ENCODE assay signal across 8 cellular contexts in genomic region chr12:31325877-31326631, GRCh38. TPM values are rescaled to one million over a fixed set of nuclear protein-coding genes. Genes with fewer than 3 reads are reported as not detected.
DNase-seq lines count a peak whose midpoint lies in the region; TF ChIP-seq lines count a peak whose summit lies in the region.

A gene with protein sequence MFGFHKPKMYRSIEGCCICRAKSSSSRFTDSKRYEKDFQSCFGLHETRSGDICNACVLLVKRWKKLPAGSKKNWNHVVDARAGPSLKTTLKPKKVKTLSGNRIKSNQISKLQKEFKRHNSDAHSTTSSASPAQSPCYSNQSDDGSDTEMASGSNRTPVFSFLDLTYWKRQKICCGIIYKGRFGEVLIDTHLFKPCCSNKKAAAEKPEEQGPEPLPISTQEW (minus strand): TSS chr12:31326150. CDS start chr12:31298204, 27,946 bp downstream.

- DNase-seq in HAP-1 (ENCODE audit: low spot score in 2 of 2): peak; percentile 98 to 100
- peak; percentile 100 for DNase-seq in MM.1S
- peak; percentile 93 for DNase-seq in SIG-M5 (lab: John Stamatoyannopoulos, UW)
- peak; percentile 99 for DNase-seq in activated gamma-delta T cell (lab: John Stamatoyannopoulos, UW)
- DNase-seq in fibroblast of villous mesenchyme (ENCODE audit: low read depth): peak; percentile 99
- DNase-seq in stomach: peak; percentile 100

- H3K4me2 ChIP-seq in MM.1S (ENCODE audit: low read depth, low read length) (peak within 1 kb of the TSS; percentile 66), neural cell (ENCODE audit: low read length) (peak within 1 kb of the TSS; percentile 85)

- intact Hi-C loops in stomach (cut with DNase I; ENCODE audit: low total_unique reads): no loop called here

- no peak for TF ChIP-seq CTCF in MM.1S (IDR thresholded peaks at IDR 0.05; ENCODE audit: low read length)
- no peak for TF ChIP-seq CTCF in fibroblast of villous mesenchyme (IDR thresholded peaks at IDR 0.05; ENCODE audit: insufficient read depth, low read depth, low read length)
- TF ChIP-seq CTCF in neural cell (IDR thresholded peaks at IDR 0.05; ENCODE audit: poor library complexity, severe bottlenecking): no peak
- TF ChIP-seq CTCF in stomach (IDR thresholded peaks at IDR 0.05): no peak

- TF ChIP-seq RAD21 in neural cell (conservative IDR thresholded peaks at IDR 0.05): peak; percentile 7

- H3K4me3 ChIP-seq in HAP-1: peak within 1 kb of the TSS; percentile 87
- peak within 1 kb of the TSS; percentile 71 for H3K4me3 ChIP-seq in MM.1S (ENCODE audit: low read length)
- peak within 1 kb of the TSS; percentile 65 for H3K4me3 ChIP-seq in fibroblast of villous mesenchyme (ENCODE audit: low read depth, low read length)
- peak within 1 kb of the TSS; percentile 90 for H3K4me3 ChIP-seq in neural cell (ENCODE audit: low read length)
- H3K4me3 ChIP-seq in stomach: peak within 1 kb of the TSS; percentile 73 to 80 (median 78)

- H4K20me1 ChIP-seq in MM.1S (ENCODE audit: insufficient read depth, low read length) (peaks cover 14% of the 10 kb centered on the region), neural cell (ENCODE audit: insufficient read depth) (no peaks in the 10 kb centered on the region)

- H3K4me1 ChIP-seq in ES-I3 (ENCODE audit: insufficient read depth, low read length) (peaks cover 19% of the 10 kb centered on the region), HAP-1 (peaks cover 27% of the 10 kb centered on the region), MM.1S (ENCODE audit: low read length) (peaks cover 24% of the 10 kb centered on the region), stomach (peaks cover 0 to 32% (median 11%) of the 10 kb centered on the region in 4 donors)

- H2AFZ ChIP-seq in MM.1S (ENCODE audit: low read length) (peak within 1 kb of the TSS; percentile 81), neural cell (ENCODE audit: low read depth, low read length) (peak within 1 kb of the TSS; percentile 81)

- H3K9me3 ChIP-seq in ES-I3 (ENCODE audit: control insufficient read depth, insufficient read depth, low read length) (no peaks in the 10 kb centered on the region), HAP-1 (no peaks in the 10 kb centered on the region), MM.1S (replicated peaks; ENCODE audit: insufficient read depth, low read length) (no peaks in the 10 kb centered on the region), neural cell (ENCODE audit: low read length) (no peaks in the 10 kb centered on the region), stomach (no peaks in the 10 kb centered on the region)

- H3K36me3 ChIP-seq in ES-I3 (ENCODE audit: insufficient read depth, low read length) (no peaks in the 10 kb centered on the region; the same call in 1 of the 2 replicates), HAP-1 (replicated peaks) (peaks cover 8% of the 10 kb centered on the region), MM.1S (replicated peaks; ENCODE audit: insufficient read depth, low read length) (no peaks in the 10 kb centered on the region), neural cell (ENCODE audit: insufficient read depth, low read length) (no peaks in the 10 kb centered on the region), stomach (no peaks in the 10 kb centered on the region)

- H3K9me2 ChIP-seq in MM.1S (replicated peaks; ENCODE audit: insufficient read depth, low read length): no peaks in the 10 kb centered on the region
- no peaks in the 10 kb centered on the region for H3K9me2 ChIP-seq in neural cell (ENCODE audit: insufficient read depth, low read length)

- H3K27me3 ChIP-seq in HAP-1 (ENCODE audit: low read depth) (no peaks in the 10 kb centered on the region), MM.1S (replicated peaks; ENCODE audit: insufficient read depth, low read length) (no peaks in the 10 kb centered on the region), neural cell (ENCODE audit: insufficient read depth, low read depth, low read length) (no peaks in the 10 kb centered on the region), stomach (no peaks in the 10 kb centered on the region)

- TF ChIP-seq POLR2A in stomach (IDR thresholded peaks at IDR 0.05): peak in 2 of 4 donors; percentile 91 to 97

- H3F3A ChIP-seq in MM.1S (ENCODE audit: insufficient read depth, low read length) (peaks cover 20% of the 10 kb centered on the region), neural cell (ENCODE audit: insufficient read depth, low read length, poor library complexity, severe bottlenecking) (peaks cover 8% of the 10 kb centered on the region)

- H3K27ac ChIP-seq in MM.1S (ENCODE audit: low read length): peak within 1 kb of the TSS; percentile 64
- H3K27ac ChIP-seq in neural cell (ENCODE audit: low read length): peak within 1 kb of the TSS; percentile 83
- H3K27ac ChIP-seq in stomach: peak within 1 kb of the TSS; percentile 86 to 96 (median 94)

- WGBS in stomach, 5 donors: 0 to 2% (median 0%) methylated on average over 18 to 55 of the region's 55 CpGs

- H3K79me2 ChIP-seq in MM.1S (ENCODE audit: low read length) (peaks cover 49% of the 10 kb centered on the region), neural cell (replicated peaks; ENCODE audit: insufficient read depth, low read length) (peaks cover 29% of the 10 kb centered on the region)

- peak within 1 kb of the TSS; percentile 99 for H3K9ac ChIP-seq in ES-I3 (ENCODE audit: low read depth, low read length)
- H3K9ac ChIP-seq in MM.1S (ENCODE audit: low read length): peak within 1 kb of the TSS; percentile 84
- H3K9ac ChIP-seq in neural cell (ENCODE audit: low read length): peak within 1 kb of the TSS; percentile 81

- in situ Hi-C loops in HAP-1 (cut with MboI; ENCODE audit: low sequenced_read_pairs): no loop called here

- TF ChIP-seq EP300 in neural cell (conservative IDR thresholded peaks at IDR 0.05; ENCODE audit: poor library complexity, severe bottlenecking) (peak; percentile 75), stomach (IDR thresholded peaks at IDR 0.05) (no peak)

TF ChIP-seq in neural cell, 6 proteins besides CTCF, POLR2A, EP300 and RAD21:
- TF ChIP-seq MXI1 (conservative IDR thresholded peaks at IDR 0.05; ENCODE audit: poor library complexity, severe bottlenecking): no peak
- TF ChIP-seq SMC3 (conservative IDR thresholded peaks at IDR 0.05; ENCODE audit: poor library complexity): no peak
- TF ChIP-seq POLR2AphosphoS5 (IDR thresholded peaks at IDR 0.05): peak; percentile 87
- TF ChIP-seq, protein P1, sequence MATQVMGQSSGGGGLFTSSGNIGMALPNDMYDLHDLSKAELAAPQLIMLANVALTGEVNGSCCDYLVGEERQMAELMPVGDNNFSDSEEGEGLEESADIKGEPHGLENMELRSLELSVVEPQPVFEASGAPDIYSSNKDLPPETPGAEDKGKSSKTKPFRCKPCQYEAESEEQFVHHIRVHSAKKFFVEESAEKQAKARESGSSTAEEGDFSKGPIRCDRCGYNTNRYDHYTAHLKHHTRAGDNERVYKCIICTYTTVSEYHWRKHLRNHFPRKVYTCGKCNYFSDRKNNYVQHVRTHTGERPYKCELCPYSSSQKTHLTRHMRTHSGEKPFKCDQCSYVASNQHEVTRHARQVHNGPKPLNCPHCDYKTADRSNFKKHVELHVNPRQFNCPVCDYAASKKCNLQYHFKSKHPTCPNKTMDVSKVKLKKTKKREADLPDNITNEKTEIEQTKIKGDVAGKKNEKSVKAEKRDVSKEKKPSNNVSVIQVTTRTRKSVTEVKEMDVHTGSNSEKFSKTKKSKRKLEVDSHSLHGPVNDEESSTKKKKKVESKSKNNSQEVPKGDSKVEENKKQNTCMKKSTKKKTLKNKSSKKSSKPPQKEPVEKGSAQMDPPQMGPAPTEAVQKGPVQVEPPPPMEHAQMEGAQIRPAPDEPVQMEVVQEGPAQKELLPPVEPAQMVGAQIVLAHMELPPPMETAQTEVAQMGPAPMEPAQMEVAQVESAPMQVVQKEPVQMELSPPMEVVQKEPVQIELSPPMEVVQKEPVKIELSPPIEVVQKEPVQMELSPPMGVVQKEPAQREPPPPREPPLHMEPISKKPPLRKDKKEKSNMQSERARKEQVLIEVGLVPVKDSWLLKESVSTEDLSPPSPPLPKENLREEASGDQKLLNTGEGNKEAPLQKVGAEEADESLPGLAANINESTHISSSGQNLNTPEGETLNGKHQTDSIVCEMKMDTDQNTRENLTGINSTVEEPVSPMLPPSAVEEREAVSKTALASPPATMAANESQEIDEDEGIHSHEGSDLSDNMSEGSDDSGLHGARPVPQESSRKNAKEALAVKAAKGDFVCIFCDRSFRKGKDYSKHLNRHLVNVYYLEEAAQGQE (IDR thresholded peaks at IDR 0.05; ENCODE audit: borderline replicate concordance): peak; percentile 85
- no peak for TF ChIP-seq EZH2 (IDR thresholded peaks at IDR 0.05; ENCODE audit: borderline replicate concordance, insufficient read depth, low read length, poor library complexity, severe bottlenecking)
- TF ChIP-seq TAF1 (IDR thresholded peaks at IDR 0.05; ENCODE audit: low read depth): peak; percentile 97

RNA-seq across cellular contexts. Expression of the gene that starts here (rescaled TPM):
- total RNA-seq in fibroblast of villous mesenchyme: 28.3 and 39.3 TPM in 2 replicates
- 74.9 and 80.5 TPM in 2 replicates for polyA plus RNA-seq in neural cell
- polyA minus RNA-seq in neural cell: 59.4 and 68.1 TPM in 2 replicates
- total RNA-seq in stomach: 10 to 100 TPM; 17.5 to 93.5 (median 34.5) TPM
- 10 to 100 TPM; 19.1 to 24.3 (median 20.8) TPM for polyA plus RNA-seq in stomach

Comparison
In these comparisons a context has a peak if more than half of its experiments do, and no peak if none do; other contexts are left out.
1. Peak in every context shown above with its lines: DNase-seq, H3K4me3 ChIP-seq and H3K27ac ChIP-seq.